9 cellular contexts compared by ENCODE assay signal in genomic region chr6:31204751-31205145, GRCh38. TPM values are rescaled to one million over a fixed set of nuclear protein-coding genes. Genes with fewer than 3 reads are reported as not detected.
DNase-seq lines count a peak whose midpoint lies in the region; ATAC-seq, FAIRE-seq and TF ChIP-seq lines count a peak whose summit lies in the region.
"Had no signal": no experiment of that assay in that cellular context is flagged by ENCODE, and none has a peak within 500 bp of the region (broad histone marks: within the 10 kb centered on the region; RNA-seq: fewer than 3 reads in every experiment).

No MANE protein-coding gene starts in this region.

- peaks cover 36 to 65% (median 54%) of the 10 kb centered on the region in 10 experiments for H3K4me1 ChIP-seq in BLaER1 treated with 17β-estradiol and CSF1 and Interleukin-3, amounts not matched to agents 10 nM and 100 nM

- no peaks in the 10 kb centered on the region; a peak in 1 of 22 replicates for H4K20me1 ChIP-seq in BLaER1 treated with 17β-estradiol and CSF1 and Interleukin-3, amounts not matched to agents 10 nM and 100 nM

- no peaks in the 10 kb centered on the region for H3K27me3 ChIP-seq in BLaER1 treated with 17β-estradiol and CSF1 and Interleukin-3, amounts not matched to agents 10 nM and 100 nM

- H3K36me3 Mint-ChIP-seq in activated naive CD8-positive, alpha-beta T cell treated with anti-CD3 and anti-CD28 coated beads for 36 hours: peaks cover 27% of the 10 kb centered on the region
- H3K36me3 Mint-ChIP-seq in naive B cell: peaks cover 0 to 5% of the 10 kb centered on the region in 2 donors

- peak overlapping the region in 10 of 11 experiments; percentile 69 to 91 (median 87); a peak in 20 of 22 replicates for H3K27ac ChIP-seq in BLaER1 treated with 17β-estradiol and CSF1 and Interleukin-3, amounts not matched to agents 10 nM and 100 nM

- H3K4me3 ChIP-seq in BLaER1 treated with 17β-estradiol and CSF1 and Interleukin-3, amounts not matched to agents 10 nM and 100 nM: peak overlapping the region in 9 of 10 experiments; percentile 52 to 69 (median 56); a peak in 13 of 20 replicates

- peaks cover 0 to 18% (median 14%) of the 10 kb centered on the region in 11 experiments; a peak in 16 of 22 replicates for H3K9me3 ChIP-seq in BLaER1 treated with 17β-estradiol and CSF1 and Interleukin-3, amounts not matched to agents 10 nM and 100 nM (replicated peaks in 1 of 11)

- TF ChIP-seq POLR2A in H54 (IDR thresholded peaks at IDR 0.05; ENCODE audit: low read depth, low read length): no peak

- peak overlapping the region in 9 of 11 experiments; percentile 70 to 83 (median 79); a peak in 17 of 22 replicates for H3K9ac ChIP-seq in BLaER1 treated with 17β-estradiol and CSF1 and Interleukin-3, amounts not matched to agents 10 nM and 100 nM

- no peaks in the 10 kb centered on the region for H3K27me3 Mint-ChIP-seq in activated naive CD8-positive, alpha-beta T cell treated with anti-CD3 and anti-CD28 coated beads for 36 hours
- no peaks in the 10 kb centered on the region for H3K27me3 Mint-ChIP-seq in naive B cell

- H3K36me3 ChIP-seq in BLaER1 treated with 17β-estradiol and CSF1 and Interleukin-3, amounts not matched to agents 10 nM and 100 nM: peaks cover 0 to 16% (median 5%) of the 10 kb centered on the region in 11 experiments; a peak in 12 of 22 replicates

- DNase-seq in H54 (ENCODE audit: insufficient read length, low spot score): peak; percentile 18
- no peak for DNase-seq in activated naive CD8-positive, alpha-beta T cell treated with anti-CD3 and anti-CD28 coated beads for 36 hours
- DNase-seq in naive B cell: no peak
- no peak for DNase-seq in activated CD4-positive, CD25-positive, alpha-beta regulatory T cell treated with anti-CD3 and anti-CD28 coated beads, Interleukin-2, amount 50 U/mL, for 72 hours
- no peak for DNase-seq in activated effector memory CD4-positive, alpha-beta T cell treated with Interleukin-2 at 50 U/mL for 16 hours
- DNase-seq in iPS-NIHi7 (ENCODE audit: extremely low spot score): no peak
- DNase-seq: Right ventricle myocardium superior had no signal

- peaks cover 41% of the 10 kb centered on the region for H3K4me1 Mint-ChIP-seq in activated naive CD8-positive, alpha-beta T cell treated with anti-CD3 and anti-CD28 coated beads for 36 hours
- H3K4me1 Mint-ChIP-seq in naive B cell: peaks cover 27 to 38% (median 32%) of the 10 kb centered on the region in 3 donors

- peak overlapping the region; percentile 90 for H3K4me3 Mint-ChIP-seq in activated naive CD8-positive, alpha-beta T cell treated with anti-CD3 and anti-CD28 coated beads for 36 hours
- H3K4me3 Mint-ChIP-seq in naive B cell: peak overlapping the region; percentile 80 to 97 (median 90)

- no peak for FAIRE-seq in H54 (lab: Jason Lieb, UNC)

- peak overlapping the region; percentile 99 for H3K27ac Mint-ChIP-seq in activated naive CD8-positive, alpha-beta T cell treated with anti-CD3 and anti-CD28 coated beads for 36 hours
- peak overlapping the region in 5 of 6 donors; percentile 94 to 100 (median 97) for H3K27ac Mint-ChIP-seq in naive B cell

- no peak for ATAC-seq in naive B cell (ENCODE audit: low read depth in 2 of 2)
- ATAC-seq in GM21619 (IDR thresholded peaks at IDR 0.05; ENCODE audit: unreplicated experiment): no peak

- H3K9me3 Mint-ChIP-seq in activated naive CD8-positive, alpha-beta T cell treated with anti-CD3 and anti-CD28 coated beads for 36 hours: peaks cover 7% of the 10 kb centered on the region
- H3K9me3 Mint-ChIP-seq in naive B cell: no peaks in the 10 kb centered on the region

- peak overlapping the region; percentile 77 to 99 (median 90) for H3K4me2 ChIP-seq in BLaER1 treated with 17β-estradiol and CSF1 and Interleukin-3, amounts not matched to agents 10 nM and 100 nM

RNA-seq across cellular contexts. Expression of gene POU5F1, which starts 34.3 kb away (rescaled TPM):
- total RNA-seq in activated naive CD8-positive, alpha-beta T cell treated with anti-CD3 and anti-CD28 coated beads for 36 hours: not detected
- polyA plus RNA-seq in naive B cell (ENCODE audit: low read depth in 6 of 6): under 1 TPM in 2 of 6 donors, not detected in 4; 0.25 to 0.40 TPM

RNA-seq across cellular contexts. Expression of gene TCF19, which starts 46.4 kb away (rescaled TPM):
- total RNA-seq in activated naive CD8-positive, alpha-beta T cell treated with anti-CD3 and anti-CD28 coated beads for 36 hours: 10 to 100 TPM; 86.1 to 89.8 TPM
- 10 to 100 TPM in 4 of 6 donors, 1 to 10 TPM in 2; 8.4 to 12.3 (median 11.5) TPM for polyA plus RNA-seq in naive B cell (ENCODE audit: low read depth in 6 of 6)

RNA-seq across cellular contexts. Expression of gene CCHCR1, which starts 47.1 kb away (rescaled TPM):
- 10 to 100 TPM; 43.0 to 46.6 TPM for total RNA-seq in activated naive CD8-positive, alpha-beta T cell treated with anti-CD3 and anti-CD28 coated beads for 36 hours
- 1 to 10 TPM; 2.6 to 6.1 (median 4.5) TPM for polyA plus RNA-seq in naive B cell (ENCODE audit: low read depth in 6 of 6)
